Comparison of ENCODE assay signal across 25 cellular contexts in the genomic region with DNA sequence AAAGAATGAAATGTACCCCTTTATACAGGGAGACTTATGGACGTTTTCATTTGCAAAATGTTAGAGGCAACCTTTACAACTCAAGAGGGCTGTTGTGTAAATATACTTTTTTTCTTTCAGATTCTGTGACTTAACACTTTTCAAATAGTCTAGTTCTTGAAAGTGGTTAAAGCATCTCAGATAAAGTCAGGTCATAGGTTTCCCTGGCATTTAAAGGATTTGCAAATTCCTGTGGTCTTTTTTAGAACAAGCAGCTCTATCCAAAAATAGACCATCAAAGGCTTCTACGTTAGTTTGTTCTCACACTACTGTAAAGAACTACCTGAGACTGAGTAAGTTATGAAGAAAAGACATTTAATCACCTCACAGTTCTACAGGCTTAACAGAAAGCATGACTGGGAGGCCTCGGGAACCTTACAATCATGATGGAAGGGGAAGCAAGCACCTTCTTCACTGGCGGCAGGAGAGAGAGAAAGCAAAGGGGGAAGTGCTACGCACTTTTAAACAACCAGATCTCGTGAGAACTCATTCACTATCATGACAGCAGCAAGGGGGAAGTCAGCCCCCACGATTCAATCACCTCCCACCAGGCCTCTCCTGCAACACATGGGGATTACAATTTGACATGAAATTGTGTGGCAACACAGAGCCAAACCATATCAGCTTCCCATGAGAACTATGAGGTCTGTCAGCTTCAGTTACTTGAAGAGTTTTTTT. TPM values are rescaled to one million over a fixed set of nuclear protein-coding genes. Genes with fewer than 3 reads are reported as not detected.
DNase-seq lines count a peak whose midpoint lies in the region; FAIRE-seq and TF ChIP-seq lines count a peak whose summit lies in the region.
"Had no signal": no experiment of that assay in that cellular context is flagged by ENCODE, and none has a peak within 500 bp of the region (broad histone marks: within the 10 kb centered on the region; RNA-seq: fewer than 3 reads in every experiment).

No MANE protein-coding gene starts in this region.

- H3K27ac Mint-ChIP-seq in H9 = peak overlapping the region in 1 of 3 experiments; percentile 1; a peak in 1 of 7 replicates
- H3K27ac Mint-ChIP-seq in astrocyte (ENCODE audit: unreplicated experiment) = peak overlapping the region; percentile 41
- H3K27ac Mint-ChIP-seq: activated naive CD4-positive, alpha-beta T cell treated with anti-CD3 and anti-CD28 coated beads, Interleukin-2, amount 50 U/mL, for 24 hours; CD8-positive, alpha-beta T cell; nephron progenitor cell; stimulated activated naive CD8-positive, alpha-beta T cell treated with anti-CD3 and anti-CD28 coated beads, Interleukin-15, Interleukin-2, amounts not matched to agents 100 ng/mL and 50 ng/mL, for 24 hours had no signal

- H4K5ac ChIP-seq in H9 (ENCODE audit: insufficient read length, low read depth, low read length) = no peak overlapping the region

- H3K4ac ChIP-seq in H9 (ENCODE audit: low read depth, low read length) (no peak overlapping the region), trophoblast cell (ENCODE audit: low read depth, low read length) (peak overlapping the region; percentile 14)

- H3K4me1 ChIP-seq in H9 (ENCODE audit: insufficient read depth, low read length) (no peaks in the 10 kb centered on the region), astrocyte (ENCODE audit: insufficient read depth, low read length) (no peaks in the 10 kb centered on the region), trophoblast cell (ENCODE audit: control insufficient read depth in 1 of 2, insufficient read depth in 2 of 2, low read length in 2 of 2) (peaks cover 5 to 6% of the 10 kb centered on the region in 2 experiments)
- H3K4me1 ChIP-seq: lower lobe of right lung, sigmoid colon, thyroid gland had no signal

- no peaks in the 10 kb centered on the region for H4K20me1 ChIP-seq in H9 (ENCODE audit: control insufficient read depth, insufficient read depth, insufficient read length)
- no peaks in the 10 kb centered on the region for H4K20me1 ChIP-seq in astrocyte (ENCODE audit: insufficient read depth, low read length)

- H3K18ac ChIP-seq in H9 (ENCODE audit: insufficient read length, low read depth, low read length) (no peak overlapping the region), trophoblast cell (ENCODE audit: low read length) (no peak overlapping the region)

- no CpG with 5 or more reads among the region's 7 CpGs for WGBS in H9 (ENCODE audit: extremely low coverage, insufficient read length, low lambda C conversion rate)
- WGBS in trophoblast cell (ENCODE audit: extremely low coverage, insufficient coverage, insufficient read length) = no CpG with 5 or more reads among the region's 7 CpGs

- no peaks in the 10 kb centered on the region for H3K9me3 ChIP-seq in H9 (ENCODE audit: control insufficient read depth, low read depth, low read length)
- no peaks in the 10 kb centered on the region for H3K9me3 ChIP-seq in astrocyte (ENCODE audit: insufficient read depth, low read depth, low read length)
- H3K9me3 ChIP-seq in trophoblast cell (ENCODE audit: insufficient read depth, low read depth, low read length) = no peaks in the 10 kb centered on the region
- H3K9me3 ChIP-seq: lower lobe of right lung, sigmoid colon, SK-N-SH, thyroid gland had no signal

- H3K27me3 Mint-ChIP-seq in H9 (ENCODE audit: low read depth) (no peaks in the 10 kb centered on the region), astrocyte (ENCODE audit: low read depth, unreplicated experiment) (peaks cover 2% of the 10 kb centered on the region)

- H3K14ac ChIP-seq in H9 (ENCODE audit: insufficient read depth, low read length) (no peak overlapping the region), trophoblast cell (ENCODE audit: low read length) (peak overlapping the region; percentile 25)

- H3K56ac ChIP-seq in H9 (ENCODE audit: insufficient read length, low read depth, low read length) = no peak overlapping the region

- H3K36me3 ChIP-seq in astrocyte (ENCODE audit: insufficient read depth, low read length) (no peaks in the 10 kb centered on the region), trophoblast cell (ENCODE audit: control insufficient read depth in 1 of 2, insufficient read depth in 2 of 2, low read length in 2 of 2) (peaks cover 0 to 2% of the 10 kb centered on the region in 2 experiments)
- H3K36me3 ChIP-seq: lower lobe of right lung, sigmoid colon, thyroid gland had no signal

- H4K91ac ChIP-seq in H9 (ENCODE audit: insufficient read length, low read depth, low read length) = no peak overlapping the region
- H4K91ac ChIP-seq in trophoblast cell (ENCODE audit: low read depth, low read length) = peak overlapping the region; percentile 70

- H3K4me1 Mint-ChIP-seq in H9 = peaks cover 5 to 11% of the 10 kb centered on the region in 2 experiments
- peaks cover 11% of the 10 kb centered on the region for H3K4me1 Mint-ChIP-seq in astrocyte (ENCODE audit: low read depth, unreplicated experiment)
- H3K4me1 Mint-ChIP-seq: activated naive CD4-positive, alpha-beta T cell treated with anti-CD3 and anti-CD28 coated beads, Interleukin-2, amount 50 U/mL, for 24 hours; central memory CD8-positive, alpha-beta T cell had no signal

- no peak for DNase-seq in H9
- DNase-seq in NCI-H226 = peak; percentile 3
- DNase-seq in astrocyte (ENCODE audit: low read depth) = no peak
- DNase-seq in trophoblast cell = peak in 1 of 2 donors; percentile 47
- DNase-seq in iPS-NIHi11 (ENCODE audit: low spot score) = no peak
- DNase-seq in NCI-H1048 (lab: John Stamatoyannopoulos, UW) = no peak
- no peak for DNase-seq in NCI-H1930 (lab: John Stamatoyannopoulos, UW)
- DNase-seq: anterior cingulate cortex; CD8-positive, alpha-beta T cell; DMS153; Kasumi-1; kidney; lower lobe of right lung; NCI-H1417; NCI-H446 treated with DMSO at 0.1 percent for 48 hours; nephron progenitor cell; sigmoid colon; SK-N-SH; thyroid gland had no signal

- H3K23ac ChIP-seq in H9 (ENCODE audit: insufficient read length, low read depth, low read length) (no peak overlapping the region), trophoblast cell (ENCODE audit: low read length) (no peak overlapping the region)

- no peak overlapping the region for H2BK20ac ChIP-seq in H9 (ENCODE audit: low read depth, low read length, poor library complexity, severe bottlenecking)

- no peak overlapping the region for H2BK15ac ChIP-seq in H9 (ENCODE audit: low read depth, low read length)

- H3K36me3 Mint-ChIP-seq in H9 (ENCODE audit: insufficient read depth in 1 of 3, low read depth in 3 of 3) = no peaks in the 10 kb centered on the region
- no peaks in the 10 kb centered on the region for H3K36me3 Mint-ChIP-seq in astrocyte (ENCODE audit: low read depth, unreplicated experiment)
- H3K36me3 Mint-ChIP-seq: activated naive CD4-positive, alpha-beta T cell treated with anti-CD3 and anti-CD28 coated beads, Interleukin-2, amount 50 U/mL, for 24 hours; CD8-positive, alpha-beta T cell had no signal

- H4K8ac ChIP-seq in H9 (replicated peaks; ENCODE audit: insufficient read length, low read depth, low read length) (no peak overlapping the region), trophoblast cell (ENCODE audit: low read depth, low read length) (peak overlapping the region; percentile 17)

- H2AFZ ChIP-seq in H9 (ENCODE audit: low read length) = peak overlapping the region; percentile 82
- H2AFZ ChIP-seq in astrocyte (ENCODE audit: low read depth, low read length) = no peak overlapping the region
- peak overlapping the region; percentile 45 for H2AFZ ChIP-seq in trophoblast cell (ENCODE audit: insufficient read depth, low read length, poor library complexity)

- H3K79me2 ChIP-seq in H9 (ENCODE audit: insufficient read depth, low read length) (no peaks in the 10 kb centered on the region), astrocyte (ENCODE audit: insufficient read depth, low read length) (no peaks in the 10 kb centered on the region), trophoblast cell (ENCODE audit: control insufficient read depth, insufficient read depth, low read length, poor library complexity) (peaks cover 2% of the 10 kb centered on the region)

- no peaks in the 10 kb centered on the region for H3K79me1 ChIP-seq in H9 (ENCODE audit: insufficient read depth, low read depth, low read length, poor library complexity, severe bottlenecking)
- H3K79me1 ChIP-seq in trophoblast cell (ENCODE audit: low read length) = peaks cover 6% of the 10 kb centered on the region

- H3T11ph ChIP-seq in H9 (ENCODE audit: low read length) = no peak overlapping the region

- no peak overlapping the region for H3K27ac ChIP-seq in H9 (ENCODE audit: insufficient read length, low read depth, low read length)
- H3K27ac ChIP-seq in astrocyte (ENCODE audit: low read depth, low read length) = no peak overlapping the region
- peak overlapping the region; percentile 71 for H3K27ac ChIP-seq in trophoblast cell (ENCODE audit: low read depth, low read length)
- H3K27ac ChIP-seq: lower lobe of right lung, sigmoid colon, thyroid gland had no signal

- H3K9me3 Mint-ChIP-seq in H9 = no peaks in the 10 kb centered on the region
- no peaks in the 10 kb centered on the region for H3K9me3 Mint-ChIP-seq in astrocyte (ENCODE audit: unreplicated experiment)
- H3K9me3 Mint-ChIP-seq: activated naive CD4-positive, alpha-beta T cell treated with anti-CD3 and anti-CD28 coated beads, Interleukin-2, amount 50 U/mL, for 24 hours; CD8-positive, alpha-beta T cell; central memory CD8-positive, alpha-beta T cell; nephron progenitor cell; stimulated activated naive CD8-positive, alpha-beta T cell treated with anti-CD3 and anti-CD28 coated beads, Interleukin-15, Interleukin-2, amounts not matched to agents 100 ng/mL and 50 ng/mL, for 24 hours had no signal

- H4K12ac ChIP-seq in trophoblast cell (ENCODE audit: low read depth, low read length) = peak overlapping the region; percentile 60

- FAIRE-seq in astrocyte (lab: Jason Lieb, UNC) = no peak
- FAIRE-seq: G401.6, kidney had no signal

- no peak overlapping the region for H2BK120ac ChIP-seq in H9 (ENCODE audit: low read depth, low read length, poor library complexity, severe bottlenecking)
- peak overlapping the region; percentile 15 for H2BK120ac ChIP-seq in trophoblast cell (ENCODE audit: insufficient read depth, low read length, poor library complexity)

- H3K9ac ChIP-seq in H9 (ENCODE audit: extremely low read depth, insufficient read length, low read length) = no peak overlapping the region
- no peak overlapping the region for H3K9ac ChIP-seq in astrocyte (ENCODE audit: low read length)
- no peak overlapping the region for H3K9ac ChIP-seq in trophoblast cell (ENCODE audit: low read length)
- H3K9ac ChIP-seq: SK-N-SH had no signal

- no peaks in the 10 kb centered on the region for H3K27me3 ChIP-seq in H9 (ENCODE audit: insufficient read depth, low read length)
- no peaks in the 10 kb centered on the region for H3K27me3 ChIP-seq in astrocyte (ENCODE audit: insufficient read depth, low read length)
- no peaks in the 10 kb centered on the region for H3K27me3 ChIP-seq in trophoblast cell (ENCODE audit: insufficient read depth, low read length)
- H3K27me3 ChIP-seq: thyroid gland had no signal

- H2BK12ac ChIP-seq in H9 (ENCODE audit: insufficient read length, low read depth, low read length) = no peak overlapping the region
- peak overlapping the region; percentile 73 for H2BK12ac ChIP-seq in trophoblast cell (ENCODE audit: low read length)

- H3K4me3 ChIP-seq in astrocyte (ENCODE audit: insufficient read depth, low read depth, low read length) = no peak overlapping the region
- no peak overlapping the region for H3K4me3 ChIP-seq in trophoblast cell (ENCODE audit: low read depth, low read length)
- H3K4me3 ChIP-seq: lower lobe of right lung, sigmoid colon, thyroid gland had no signal

- H3K4me2 ChIP-seq in H9 (ENCODE audit: insufficient read depth, insufficient read length, low read length) (no peak overlapping the region), astrocyte (ENCODE audit: low read length) (no peak overlapping the region), trophoblast cell (ENCODE audit: low read length) (no peak overlapping the region)
- H3K4me2 ChIP-seq: SK-N-SH had no signal

- no peak for TF ChIP-seq CTCF in H9 (conservative IDR thresholded peaks at IDR 0.05)
- no peak for TF ChIP-seq CTCF in astrocyte (IDR thresholded peaks at IDR 0.05; ENCODE audit: insufficient read depth, low read depth, low read length)

- H3K23me2 ChIP-seq in H9 (ENCODE audit: insufficient read length, low read depth, low read length, poor library complexity, severe bottlenecking) = no peaks in the 10 kb centered on the region

- H3K4me3 Mint-ChIP-seq in H9 (no peak overlapping the region), astrocyte (ENCODE audit: unreplicated experiment) (no peak overlapping the region)
- H3K4me3 Mint-ChIP-seq: activated naive CD4-positive, alpha-beta T cell treated with anti-CD3 and anti-CD28 coated beads, Interleukin-2, amount 50 U/mL, for 24 hours; CD8-positive, alpha-beta T cell; central memory CD8-positive, alpha-beta T cell; nephron progenitor cell; stimulated activated naive CD8-positive, alpha-beta T cell treated with anti-CD3 and anti-CD28 coated beads, Interleukin-15, Interleukin-2, amounts not matched to agents 100 ng/mL and 50 ng/mL, for 24 hours had no signal

- H2AK5ac ChIP-seq in H9 (ENCODE audit: insufficient read length, low read length) (no peak overlapping the region), trophoblast cell (ENCODE audit: low read length) (no peak overlapping the region)

- H2BK5ac ChIP-seq in H9 (ENCODE audit: insufficient read length, low read length) (no peak overlapping the region), trophoblast cell (ENCODE audit: low read depth, low read length, poor library complexity) (peak overlapping the region; percentile 58)

RNA-seq across cellular contexts. Expression of gene GABRR3, which starts 23.3 kb away (rescaled TPM):
- total RNA-seq in H9 (2021) = not detected in 2 replicates
- not detected in 2 replicates for total RNA-seq in astrocyte
- polyA plus RNA-seq in trophoblast cell (2013) = not detected in 2 replicates
- total RNA-seq: CD8-positive, alpha-beta T cell; dermis microvascular lymphatic vessel endothelial cell; kidney; lower lobe of right lung; mucosa of gallbladder; sigmoid colon had no signal
- polyA plus RNA-seq: sigmoid colon, SK-N-SH had no signal

RNA-seq across cellular contexts. Expression of gene OR5AC2, which starts 28.6 kb away (rescaled TPM):
- not detected in 2 replicates for total RNA-seq in H9 (2021)
- not detected in 2 replicates for total RNA-seq in astrocyte
- polyA plus RNA-seq in trophoblast cell (2013) = 0.04 TPM in 1 of 2 replicates, not detected in the other
- total RNA-seq: CD8-positive, alpha-beta T cell; dermis microvascular lymphatic vessel endothelial cell; kidney; lower lobe of right lung; mucosa of gallbladder; sigmoid colon; thyroid gland had no signal
- polyA plus RNA-seq: sigmoid colon, SK-N-SH had no signal
